8 cellular contexts compared by ENCODE assay signal in the genomic region with DNA sequence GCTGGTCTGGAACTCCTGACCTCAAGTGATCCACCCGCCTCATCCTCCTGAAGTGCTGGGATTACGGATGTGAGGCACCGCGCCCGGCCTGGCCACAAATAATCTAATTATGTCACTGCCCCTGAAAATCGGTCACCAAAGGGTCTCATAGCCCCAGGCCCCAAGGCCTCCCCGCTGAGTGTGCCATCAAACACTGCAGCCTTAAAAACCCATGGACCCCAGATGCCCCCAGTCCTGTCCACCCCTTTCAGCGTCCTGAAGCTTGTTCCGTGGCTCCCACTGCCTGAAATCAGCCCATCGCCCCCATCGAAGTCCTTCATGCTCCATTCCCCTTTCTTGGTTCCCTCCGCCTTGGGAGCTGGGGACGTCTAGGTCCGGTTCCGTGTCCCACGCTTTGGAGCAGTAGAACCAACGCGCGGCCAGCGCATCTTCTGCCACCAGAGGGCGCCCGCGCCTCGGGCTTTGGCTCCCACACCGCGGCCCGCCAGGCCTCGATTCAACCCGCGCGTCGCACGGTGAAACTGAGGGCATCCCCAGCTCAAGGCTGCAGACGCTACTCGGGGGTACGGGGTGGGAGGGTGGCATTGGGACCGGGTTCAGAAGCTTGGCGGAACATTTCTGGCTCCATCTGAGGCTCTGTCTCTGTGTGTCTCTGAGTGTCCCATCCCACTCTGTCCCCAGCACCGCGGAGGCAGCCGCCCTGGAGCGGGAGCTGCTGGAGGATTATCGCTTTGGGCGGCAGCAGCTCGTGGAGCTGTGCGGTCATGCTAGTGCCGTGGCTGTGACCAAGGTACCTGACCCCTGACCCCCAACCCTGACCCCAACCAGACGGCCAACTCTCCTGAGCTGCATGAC. TPM values are rescaled to one million over a fixed set of nuclear protein-coding genes. Genes with fewer than 3 reads are reported as not detected.
DNase-seq lines count a peak whose midpoint lies in the region; ATAC-seq and TF ChIP-seq lines count a peak whose summit lies in the region.

No MANE protein-coding gene starts in this region.

- H3K27me3 ChIP-seq in left ventricle myocardium inferior (ENCODE audit: low read depth) = no peaks in the 10 kb centered on the region

- ATAC-seq in HG02981 (IDR thresholded peaks at IDR 0.05; ENCODE audit: unreplicated experiment) = no peak

- TF ChIP-seq CTCF in left ventricle myocardium inferior (IDR thresholded peaks at IDR 0.05; ENCODE audit: borderline replicate concordance) = peak; percentile 97
- TF ChIP-seq CTCF in retinal pigment epithelial cell (conservative IDR thresholded peaks at IDR 0.05; ENCODE audit: low read depth, low read length) = peak; percentile 96

- H3K9me3 ChIP-seq in left ventricle myocardium inferior (replicated peaks) = no peaks in the 10 kb centered on the region

- no peak overlapping the region for H3K27ac ChIP-seq in left ventricle myocardium inferior (replicated peaks)

- H3K4me1 ChIP-seq in left ventricle myocardium inferior = peaks cover 27% of the 10 kb centered on the region

- H3K36me3 ChIP-seq in left ventricle myocardium inferior = peaks cover 10% of the 10 kb centered on the region

- DNase-seq in GF-D8 (lab: John Stamatoyannopoulos, UW) = peak; percentile 4
- DNase-seq in LoVo (ENCODE audit: low spot score) = peak; percentile 58
- DNase-seq in T-helper 1 cell = peak; percentile 69 to 84 (median 79)
- DNase-seq in activated naive CD8-positive, alpha-beta T cell treated with anti-CD3 and anti-CD28 coated beads, Interleukin-2, amount 50 U/mL, for 16 hours (ENCODE audit: low read depth, low spot score) = peak; percentile 70
- DNase-seq in left ventricle myocardium inferior = peak; percentile 85
- no peak for DNase-seq in retinal pigment epithelial cell (ENCODE audit: low read depth)
- no peak for DNase-seq in H4 (ENCODE audit: low spot score)

- H3K4me3 ChIP-seq in left ventricle myocardium inferior = no peak overlapping the region
- no peak overlapping the region for H3K4me3 ChIP-seq in retinal pigment epithelial cell (ENCODE audit: low read length)

- intact Hi-C loops in left ventricle myocardium inferior (cut with micrococcal nuclease) = loop anchor here (10.0 kb wide), 1 partner anchor 403 kb away; no protein-coding TSS in a partner anchor

RNA-seq across cellular contexts. Expression of a gene that starts 3.5 kb away (rescaled TPM):
- 7.8 TPM for total RNA-seq in left ventricle myocardium inferior
- total RNA-seq in H4 (2014; rRNA removed; shearing (Covaris generic)) = 0.10 TPM in 1 of 2 replicates, not detected in the other

RNA-seq across cellular contexts. Expression of a gene that starts 5.9 kb away (rescaled TPM):
- total RNA-seq in left ventricle myocardium inferior = 0.08 TPM
- 0.08 and 0.23 TPM in 2 replicates for total RNA-seq in H4 (2014; rRNA removed; shearing (Covaris generic))

RNA-seq across cellular contexts. Expression of a gene that starts 16.2 kb away (rescaled TPM):
- total RNA-seq in left ventricle myocardium inferior = 1,029 TPM
- total RNA-seq in H4 (2014; rRNA removed; shearing (Covaris generic)) = 76.8 and 89.2 TPM in 2 replicates

RNA-seq across cellular contexts. Expression of a gene that starts 16.8 kb away (rescaled TPM):
- 0.77 TPM for total RNA-seq in left ventricle myocardium inferior
- 0.54 and 1.3 TPM in 2 replicates for total RNA-seq in H4 (2014; rRNA removed; shearing (Covaris generic))

Comparison
In these comparisons a context has a peak if more than half of its experiments do, and no peak if none do; other contexts are left out.
1. DNase-seq: peak in GF-D8 (single experiment), LoVo (single experiment), T-helper 1 cell (5 of 5), activated naive CD8-positive, alpha-beta T cell treated with anti-CD3 and anti-CD28 coated beads, Interleukin-2, amount 50 U/mL, for 16 hours (single experiment) and left ventricle myocardium inferior (single experiment); none in retinal pigment epithelial cell (single experiment) and H4 (single experiment).
2. RNA of a gene that starts 16.2 kb away (total RNA-seq): 1,029 TPM in left ventricle myocardium inferior (single experiment); 76.8 to 89.2 TPM in H4; every median in the first group is over 10 times any median in the second.